5 cellular contexts compared by ENCODE assay signal in the genomic region with DNA sequence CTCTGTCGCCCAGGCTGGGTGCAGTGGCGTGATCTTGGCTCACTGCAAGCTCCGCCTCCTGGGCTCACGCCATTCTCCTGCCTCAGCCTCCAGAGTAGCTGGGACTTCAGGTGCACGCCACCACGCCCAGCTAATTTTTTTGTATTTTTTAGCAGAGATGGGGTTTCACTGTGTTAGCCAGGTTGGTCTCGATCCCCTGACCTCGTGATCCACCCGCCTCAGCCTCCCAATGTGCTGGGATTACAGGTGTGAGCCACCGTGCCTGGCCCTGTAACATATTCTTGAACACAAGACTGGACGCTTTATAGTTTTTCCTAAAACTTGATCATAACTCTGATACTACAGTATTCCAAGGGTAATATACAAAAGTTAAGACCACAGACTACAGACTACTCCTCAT. TPM values are rescaled to one million over a fixed set of nuclear protein-coding genes. Genes with fewer than 3 reads are reported as not detected.
"Had no signal": no experiment of that assay in that cellular context is flagged by ENCODE, and none has a peak within 500 bp of the region (broad histone marks: within the 10 kb centered on the region; RNA-seq: fewer than 3 reads in every experiment).

No MANE protein-coding gene starts in this region.

RNA-seq across cellular contexts. Expression of a gene that starts 45.5 kb away (rescaled TPM):
- total RNA-seq: HepG2, HT-29, HT1080, IMR-90 had no signal
- polyA plus RNA-seq: HepG2, IgD-negative memory B cell, IMR-90 had no signal

RNA-seq across cellular contexts. Expression of a gene that starts 58.9 kb away (rescaled TPM):
- total RNA-seq: HepG2, HT-29, HT1080, IMR-90 had no signal
- polyA plus RNA-seq: HepG2, IgD-negative memory B cell had no signal
